ENCODE assay signal across 10 cellular contexts in genomic region chr10:100265821-100266485, GRCh38. TPM values are rescaled to one million over a fixed set of nuclear protein-coding genes. Genes with fewer than 3 reads are reported as not detected.
DNase-seq lines count a peak whose midpoint lies in the region; ATAC-seq, FAIRE-seq and TF ChIP-seq lines count a peak whose summit lies in the region.
"Had no signal": no experiment of that assay in that cellular context is flagged by ENCODE, and none has a peak within 500 bp of the region (broad histone marks: within the 10 kb centered on the region; RNA-seq: fewer than 3 reads in every experiment).

No MANE protein-coding gene starts in this region.

- TF ChIP-seq EP300 in suprapubic skin (IDR thresholded peaks at IDR 0.05), result no peak

- no peak for FAIRE-seq in small intestine (lab: Jason Lieb, UNC)
- FAIRE-seq: bronchial epithelial cell had no signal

- intact Hi-C loops in head of caudate nucleus (cut with DNase I) (no loop called here), testis (cut with DNase I; ENCODE audit: low total_unique reads) (no loop called here)

- TF ChIP-seq CTCF in glutamatergic neuron (IDR thresholded peaks at IDR 0.05; ENCODE audit: partially characterized antibody, unreplicated experiment) (no peak), suprapubic skin (IDR thresholded peaks at IDR 0.05) (no peak), testis (IDR thresholded peaks at IDR 0.05) (no peak)

- H3K36me3 ChIP-seq in suprapubic skin (peaks cover 7% of the 10 kb centered on the region), small intestine (ENCODE audit: control insufficient read depth in 2 of 2, insufficient read depth in 2 of 2, low read length in 2 of 2) (no peaks in the 10 kb centered on the region), testis (ENCODE audit: low read depth, missing control alignments) (no peaks in the 10 kb centered on the region)

- H3K9me3 ChIP-seq in T-helper 17 cell (ENCODE audit: control insufficient read depth, low read length, poor library complexity, severe bottlenecking) (no peaks in the 10 kb centered on the region), suprapubic skin (no peaks in the 10 kb centered on the region), small intestine (ENCODE audit: control insufficient read depth, low read depth) (no peaks in the 10 kb centered on the region), testis (no peaks in the 10 kb centered on the region)

- H3K27me3 ChIP-seq in suprapubic skin (no peaks in the 10 kb centered on the region), small intestine (ENCODE audit: control insufficient read depth in 2 of 2, insufficient read depth in 2 of 2, low read length in 2 of 2) (no peaks in the 10 kb centered on the region), testis (no peaks in the 10 kb centered on the region)

- H3K36me3 Mint-ChIP-seq in activated naive CD4-positive, alpha-beta T cell treated with anti-CD3 and anti-CD28 coated beads, Interleukin-2, amount 50 U/mL, for 24 hours, result peaks cover 5% of the 10 kb centered on the region
- peaks cover 6 to 7% of the 10 kb centered on the region in 2 donors for H3K36me3 Mint-ChIP-seq in activated naive CD4-positive, alpha-beta T cell treated with anti-CD3 and anti-CD28 coated beads, Interleukin-2, amount 50 U/mL, for 72 hours
- H3K36me3 Mint-ChIP-seq in T-helper 17 cell (ENCODE audit: low read depth) (peaks cover 6% of the 10 kb centered on the region), glutamatergic neuron (ENCODE audit: unreplicated experiment) (no peaks in the 10 kb centered on the region)

- no peak for DNase-seq in activated naive CD4-positive, alpha-beta T cell treated with anti-CD3 and anti-CD28 coated beads, Interleukin-2, amount 50 U/mL, for 72 hours (ENCODE audit: low spot score in 2 of 2)
- DNase-seq in T-helper 17 cell (no peak), glutamatergic neuron (no peak), suprapubic skin (ENCODE audit: low spot score in 2 of 2) (no peak), head of caudate nucleus (no peak), small intestine (no peak), testis (no peak)
- DNase-seq: retina had no signal

- H3K27me3 Mint-ChIP-seq in activated naive CD4-positive, alpha-beta T cell treated with anti-CD3 and anti-CD28 coated beads, Interleukin-2, amount 50 U/mL, for 24 hours, result no peaks in the 10 kb centered on the region
- H3K27me3 Mint-ChIP-seq in T-helper 17 cell (no peaks in the 10 kb centered on the region), glutamatergic neuron (ENCODE audit: unreplicated experiment) (peaks cover 4% of the 10 kb centered on the region)

- no peak for ATAC-seq in activated naive CD4-positive, alpha-beta T cell treated with anti-CD3 and anti-CD28 coated beads, Interleukin-2, amount 50 U/mL, for 72 hours
- no peak for ATAC-seq in T-helper 17 cell

- 90% methylated on average over 15 of the region's 15 CpGs for WGBS in suprapubic skin
- WGBS in small intestine, 3 donors, result 90 to 95% (median 92%) methylated on average over 15 of the region's 15 CpGs
- 70 to 71% methylated on average over 15 of the region's 15 CpGs for WGBS in testis, 2 donors

- no peak overlapping the region for H3K27ac Mint-ChIP-seq in activated naive CD4-positive, alpha-beta T cell treated with anti-CD3 and anti-CD28 coated beads, Interleukin-2, amount 50 U/mL, for 24 hours
- peak overlapping the region in 1 of 2 donors; percentile 66 for H3K27ac Mint-ChIP-seq in activated naive CD4-positive, alpha-beta T cell treated with anti-CD3 and anti-CD28 coated beads, Interleukin-2, amount 50 U/mL, for 72 hours
- peak overlapping the region; percentile 99 for H3K27ac Mint-ChIP-seq in T-helper 17 cell
- no peak overlapping the region for H3K27ac Mint-ChIP-seq in glutamatergic neuron (ENCODE audit: unreplicated experiment)

- H3K4me3 ChIP-seq in suprapubic skin (peak overlapping the region; percentile 92), small intestine (ENCODE audit: low read depth in 1 of 2, low read length in 2 of 2) (no peak overlapping the region), testis (no peak overlapping the region)

- peak overlapping the region; percentile 100 for H3K4me3 Mint-ChIP-seq in activated naive CD4-positive, alpha-beta T cell treated with anti-CD3 and anti-CD28 coated beads, Interleukin-2, amount 50 U/mL, for 24 hours
- peak overlapping the region; percentile 100 for H3K4me3 Mint-ChIP-seq in T-helper 17 cell
- H3K4me3 Mint-ChIP-seq in glutamatergic neuron (ENCODE audit: unreplicated experiment), result peak overlapping the region; percentile 63

- H3K27ac ChIP-seq in suprapubic skin (no peak overlapping the region), small intestine (ENCODE audit: low read depth in 1 of 2, low read length in 1 of 2) (no peak overlapping the region), testis (no peak overlapping the region)

- peaks cover 40% of the 10 kb centered on the region for H3K4me1 Mint-ChIP-seq in activated naive CD4-positive, alpha-beta T cell treated with anti-CD3 and anti-CD28 coated beads, Interleukin-2, amount 50 U/mL, for 24 hours
- peaks cover 32% of the 10 kb centered on the region for H3K4me1 Mint-ChIP-seq in T-helper 17 cell
- H3K4me1 Mint-ChIP-seq in glutamatergic neuron (ENCODE audit: low read depth, unreplicated experiment), result peaks cover 2% of the 10 kb centered on the region

- H3K4me1 ChIP-seq in suprapubic skin, result peaks cover 24% of the 10 kb centered on the region
- peaks cover 0 to 4% of the 10 kb centered on the region in 2 donors for H3K4me1 ChIP-seq in small intestine (ENCODE audit: control insufficient read depth in 2 of 2, insufficient read depth in 1 of 2, low read depth in 1 of 2, low read length in 1 of 2)
- H3K4me1 ChIP-seq in testis, result peaks cover 3% of the 10 kb centered on the region

- no peaks in the 10 kb centered on the region for H3K9me3 Mint-ChIP-seq in activated naive CD4-positive, alpha-beta T cell treated with anti-CD3 and anti-CD28 coated beads, Interleukin-2, amount 50 U/mL, for 24 hours
- no peaks in the 10 kb centered on the region for H3K9me3 Mint-ChIP-seq in activated naive CD4-positive, alpha-beta T cell treated with anti-CD3 and anti-CD28 coated beads, Interleukin-2, amount 50 U/mL, for 72 hours
- H3K9me3 Mint-ChIP-seq in glutamatergic neuron (ENCODE audit: unreplicated experiment), result peaks cover 6% of the 10 kb centered on the region

- TF ChIP-seq POLR2A in suprapubic skin (IDR thresholded peaks at IDR 0.05), result no peak
- no peak for TF ChIP-seq POLR2A in testis (IDR thresholded peaks at IDR 0.05)

RNA-seq across cellular contexts. Expression of gene CWF19L1, which starts 1.5 kb away (rescaled TPM):
- 10 to 100 TPM; 41.1 to 50.6 TPM for total RNA-seq in activated naive CD4-positive, alpha-beta T cell treated with anti-CD3 and anti-CD28 coated beads, Interleukin-2, amount 50 U/mL, for 72 hours
- total RNA-seq in T-helper 17 cell (10 to 100 TPM; 41.4 to 52.1 TPM), glutamatergic neuron (ENCODE audit: unreplicated experiment) (24.2 TPM), suprapubic skin (10 to 100 TPM; 14.3 to 27.9 (median 22.6) TPM), testis (10 to 100 TPM; 27.0 to 32.9 TPM)
- polyA plus RNA-seq in small intestine (10 to 100 TPM; 10.5 to 21.9 (median 15.7) TPM), testis (ENCODE audit: insufficient read depth, low read depth, low replicate concordance) (34.8 TPM)

RNA-seq across cellular contexts. Expression of gene BLOC1S2, which starts 20.5 kb away (rescaled TPM):
- total RNA-seq in activated naive CD4-positive, alpha-beta T cell treated with anti-CD3 and anti-CD28 coated beads, Interleukin-2, amount 50 U/mL, for 72 hours, result 100 to 1,000 TPM in 1 of 2 donors, 10 to 100 TPM in 1; 48.0 to 112 TPM
- 10 to 100 TPM; 40.4 to 58.2 TPM for total RNA-seq in T-helper 17 cell
- 82.9 TPM for total RNA-seq in glutamatergic neuron (ENCODE audit: unreplicated experiment)
- total RNA-seq in suprapubic skin, result 10 to 100 TPM; 11.7 to 49.6 (median 36.2) TPM
- polyA plus RNA-seq in small intestine, result 10 to 100 TPM; 33.3 to 47.6 (median 33.3) TPM
- total RNA-seq in testis, result 10 to 100 TPM; 23.3 to 35.5 TPM
- 49.2 TPM for polyA plus RNA-seq in testis (ENCODE audit: insufficient read depth, low read depth, low replicate concordance)

RNA-seq across cellular contexts. Expression of gene CHUK, which starts 36.6 kb away (rescaled TPM):
- 10 to 100 TPM; 18.8 to 42.4 TPM for total RNA-seq in activated naive CD4-positive, alpha-beta T cell treated with anti-CD3 and anti-CD28 coated beads, Interleukin-2, amount 50 U/mL, for 72 hours
- total RNA-seq in T-helper 17 cell (10 to 100 TPM; 17.8 to 21.1 TPM), glutamatergic neuron (ENCODE audit: unreplicated experiment) (35.7 TPM), suprapubic skin (10 to 100 TPM; 11.3 to 15.4 (median 13.9) TPM), testis (10 to 100 TPM; 15.2 to 16.2 TPM)
- polyA plus RNA-seq in small intestine (10 to 100 TPM; 11.9 to 18.3 (median 13.0) TPM), testis (ENCODE audit: insufficient read depth, low read depth, low replicate concordance) (16.7 TPM)
